Comparison of ENCODE assay signal across 8 cellular contexts in genomic region chr2:121888189-121888557, GRCh38.
DNase-seq lines count a peak whose midpoint lies in the region; ATAC-seq and TF ChIP-seq lines count a peak whose summit lies in the region.

No MANE protein-coding gene starts in this region.

- CTCF ChIA-PET in activated naive CD4-positive, alpha-beta T cell treated with anti-CD3 and anti-CD28 coated beads for 36 hours (lab: Charles Lee) = interaction anchor here (0.9 to 1.0 kb wide), 2 partner anchors 21 to 77 kb away, joined by 3 read pairs; no protein-coding TSS in a partner anchor

- no peaks in the 10 kb centered on the region for H3K4me1 ChIP-seq in mucosa of descending colon (ENCODE audit: low read depth)

- no peak overlapping the region for H3K4me3 ChIP-seq in mucosa of descending colon

- no peaks in the 10 kb centered on the region for H3K9me3 ChIP-seq in mucosa of descending colon

- no peaks in the 10 kb centered on the region for H3K9me3 Mint-ChIP-seq in activated naive CD4-positive, alpha-beta T cell treated with anti-CD3 and anti-CD28 coated beads for 36 hours
- H3K9me3 Mint-ChIP-seq in activated T-helper 1 cell treated with anti-CD3 and anti-CD28 coated beads, Interleukin-12 subunit alpha, Interleukin-12 subunit beta, Interleukin-2, Interleukin-4 antibody, amounts not matched to agents 30 ng/mL and 10 ng/mL and 1 ng/mL, durations not matched to agents 14 hours and 24 hours and 36 hours = no peaks in the 10 kb centered on the region

- H3K4me3 Mint-ChIP-seq in activated naive CD4-positive, alpha-beta T cell treated with anti-CD3 and anti-CD28 coated beads for 36 hours = no peak overlapping the region
- H3K4me3 Mint-ChIP-seq in activated T-helper 1 cell treated with anti-CD3 and anti-CD28 coated beads, Interleukin-12 subunit alpha, Interleukin-12 subunit beta, Interleukin-2, Interleukin-4 antibody, amounts not matched to agents 30 ng/mL and 10 ng/mL and 1 ng/mL, durations not matched to agents 14 hours and 24 hours and 36 hours = no peak overlapping the region

- peak; percentile 8 for TF ChIP-seq CTCF in mucosa of descending colon (IDR thresholded peaks at IDR 0.05)

- H3K4me1 Mint-ChIP-seq in activated naive CD4-positive, alpha-beta T cell treated with anti-CD3 and anti-CD28 coated beads for 36 hours (ENCODE audit: low read depth) = no peaks in the 10 kb centered on the region
- no peaks in the 10 kb centered on the region for H3K4me1 Mint-ChIP-seq in activated T-helper 1 cell treated with anti-CD3 and anti-CD28 coated beads, Interleukin-12 subunit alpha, Interleukin-12 subunit beta, Interleukin-2, Interleukin-4 antibody, amounts not matched to agents 30 ng/mL and 10 ng/mL and 1 ng/mL, durations not matched to agents 14 hours and 24 hours and 36 hours (ENCODE audit: low read depth)

- intact Hi-C loops in activated naive CD4-positive, alpha-beta T cell treated with anti-CD3 and anti-CD28 coated beads for 36 hours (cut with micrococcal nuclease) = no loop called here
- intact Hi-C loops in mucosa of descending colon (cut with DNase I, micrococcal nuclease) = no loop called here
- intact Hi-C loops in activated T-helper 1 cell treated with anti-CD3 and anti-CD28 coated beads, Interleukin-12 subunit alpha, Interleukin-12 subunit beta, Interleukin-2, Interleukin-4 antibody, amounts not matched to agents 30 ng/mL and 10 ng/mL and 1 ng/mL, durations not matched to agents 14 hours and 24 hours and 36 hours (cut with micrococcal nuclease) = no loop called here

- H3K27me3 Mint-ChIP-seq in activated naive CD4-positive, alpha-beta T cell treated with anti-CD3 and anti-CD28 coated beads for 36 hours (ENCODE audit: low read depth) = peaks cover 6% of the 10 kb centered on the region
- H3K27me3 Mint-ChIP-seq in activated T-helper 1 cell treated with anti-CD3 and anti-CD28 coated beads, Interleukin-12 subunit alpha, Interleukin-12 subunit beta, Interleukin-2, Interleukin-4 antibody, amounts not matched to agents 30 ng/mL and 10 ng/mL and 1 ng/mL, durations not matched to agents 14 hours and 24 hours and 36 hours (ENCODE audit: insufficient read depth) = no peaks in the 10 kb centered on the region

- no peaks in the 10 kb centered on the region for H3K36me3 Mint-ChIP-seq in activated naive CD4-positive, alpha-beta T cell treated with anti-CD3 and anti-CD28 coated beads for 36 hours (ENCODE audit: low read depth)
- H3K36me3 Mint-ChIP-seq in activated T-helper 1 cell treated with anti-CD3 and anti-CD28 coated beads, Interleukin-12 subunit alpha, Interleukin-12 subunit beta, Interleukin-2, Interleukin-4 antibody, amounts not matched to agents 30 ng/mL and 10 ng/mL and 1 ng/mL, durations not matched to agents 14 hours and 24 hours and 36 hours (ENCODE audit: low read depth) = no peaks in the 10 kb centered on the region

- ATAC-seq in HG02798 (IDR thresholded peaks at IDR 0.05; ENCODE audit: poor library complexity, unreplicated experiment) = peak; percentile 90
- ATAC-seq in SK-N-SH treated with all-trans-retinoic acid at 6 μM for 48 hours = peak; percentile 53; the same call in 1 of the 3 replicates
- peak; percentile 72 for ATAC-seq in mucosa of descending colon

- H3K36me3 ChIP-seq in mucosa of descending colon (ENCODE audit: low read depth) = no peaks in the 10 kb centered on the region

- DNase-seq in activated naive CD4-positive, alpha-beta T cell treated with anti-CD3 and anti-CD28 coated beads for 36 hours = peak; percentile 14
- DNase-seq in activated naive CD4-positive, alpha-beta T cell treated with anti-CD3 and anti-CD28 coated beads, Interleukin-2, amount 50 U/mL, for 16 hours = no peak
- DNase-seq in mucosa of descending colon = peak in 1 of 3 donors; percentile 37
- DNase-seq in cerebellar cortex (ENCODE audit: low spot score) = no peak
- DNase-seq in NCI-H345 treated with DMSO at 0.1 percent for 48 hours (lab: John Stamatoyannopoulos, UW; ENCODE audit: unreplicated experiment) = no peak
- no peak for DNase-seq in activated T-helper 1 cell treated with anti-CD3 and anti-CD28 coated beads, Interleukin-12 subunit alpha, Interleukin-12 subunit beta, Interleukin-2, Interleukin-4 antibody, amounts not matched to agents 30 ng/mL and 10 ng/mL and 1 ng/mL, durations not matched to agents 14 hours and 24 hours and 36 hours (ENCODE audit: low spot score)

- no peak overlapping the region for H3K27ac Mint-ChIP-seq in activated naive CD4-positive, alpha-beta T cell treated with anti-CD3 and anti-CD28 coated beads for 36 hours
- no peak overlapping the region for H3K27ac Mint-ChIP-seq in activated T-helper 1 cell treated with anti-CD3 and anti-CD28 coated beads, Interleukin-12 subunit alpha, Interleukin-12 subunit beta, Interleukin-2, Interleukin-4 antibody, amounts not matched to agents 30 ng/mL and 10 ng/mL and 1 ng/mL, durations not matched to agents 14 hours and 24 hours and 36 hours

TF ChIP-seq in SK-N-SH treated with all-trans-retinoic acid at 6 μM for 48 hours, 23 proteins besides CTCF, POLR2A, EP300 and RAD21:
- TF ChIP-seq CSRNP3 (CRISPR knock-in tag; IDR thresholded peaks at IDR 0.05) = no peak
